Comparison of ENCODE assay signal across 15 cellular contexts in genomic region chr4:152515678-152516077, GRCh38. TPM values are rescaled to one million over a fixed set of nuclear protein-coding genes. Genes with fewer than 3 reads are reported as not detected.
DNase-seq lines count a peak whose midpoint lies in the region; ATAC-seq, FAIRE-seq and TF ChIP-seq lines count a peak whose summit lies in the region.
"Had no signal": no experiment of that assay in that cellular context is flagged by ENCODE, and none has a peak within 500 bp of the region (broad histone marks: within the 10 kb centered on the region; RNA-seq: fewer than 3 reads in every experiment).

No MANE protein-coding gene starts in this region.

- no peak for TF ChIP-seq RAD21 in IMR-90 (IDR thresholded peaks at IDR 0.05; ENCODE audit: low read length)

- H3K4me2 ChIP-seq in IMR-90 (ENCODE audit: low read depth, low read length), result peak overlapping the region; percentile 5; the same call in 1 of the 2 replicates

- no peak for TF ChIP-seq POLR2A in IMR-90 (IDR thresholded peaks at IDR 0.05; ENCODE audit: low read depth, low read length)

- no peak overlapping the region for H2BK15ac ChIP-seq in IMR-90 (ENCODE audit: low read depth, low read length)

- no peak overlapping the region for H4K5ac ChIP-seq in IMR-90 (ENCODE audit: low read depth, low read length)

- intact Hi-C loops in IMR-90 (cut with micrococcal nuclease), result no loop called here
- intact Hi-C loops in Right ventricle myocardium inferior (cut with DNase I), result no loop called here

- H2BK120ac ChIP-seq in IMR-90 (ENCODE audit: low read depth, low read length), result no peak overlapping the region

- H3K14ac ChIP-seq in IMR-90 (replicated peaks; ENCODE audit: low read depth, low read length), result no peak overlapping the region

- DNase-seq in AG10803 (ENCODE audit: low read depth), result peak; percentile 77
- DNase-seq in IMR-90, result peak; percentile 79
- DNase-seq in bronchial epithelial cell (ENCODE audit: low read depth), result peak; percentile 73
- no peak for DNase-seq in Right ventricle myocardium inferior (ENCODE audit: missing footprints)
- no peak for DNase-seq in LoVo (ENCODE audit: low spot score)
- DNase-seq in nucleus accumbens (lab: John Stamatoyannopoulos, UW), result no peak
- DNase-seq: amygdala; CD8-positive, alpha-beta T cell; naive thymus-derived CD4-positive, alpha-beta T cell; NCI-H1417; NCI-H748 treated with DMSO at 0.1 percent for 48 hours; right lobe of liver; substantia nigra had no signal

- no peak overlapping the region for H3K18ac ChIP-seq in IMR-90 (ENCODE audit: low read depth, low read length)

- peak overlapping the region; percentile 1; the same call in 1 of the 2 replicates for H3K27ac ChIP-seq in IMR-90 (ENCODE audit: insufficient read depth, low read length)
- H3K27ac ChIP-seq: right lobe of liver had no signal

- H2AK5ac ChIP-seq in IMR-90 (ENCODE audit: low read depth, low read length), result no peak overlapping the region

- H3K79me1 ChIP-seq in IMR-90 (ENCODE audit: low read depth in 1 of 2, low read length in 2 of 2), result peaks cover 26 to 42% of the 10 kb centered on the region in 2 experiments

- dilution Hi-C loops in IMR-90 (cut with HindIII; ENCODE audit: low sequenced_read_pairs, unreplicated experiment), result no loop called here

- H3K27me3 ChIP-seq in IMR-90 (ENCODE audit: control insufficient read depth, insufficient read depth, low read length), result no peaks in the 10 kb centered on the region
- H3K27me3 ChIP-seq in bronchial epithelial cell (ENCODE audit: control insufficient read depth, insufficient read depth, low read length), result no peaks in the 10 kb centered on the region
- H3K27me3 ChIP-seq: right lobe of liver had no signal

- ATAC-seq in IMR-90 (ENCODE audit: low read depth) (peak; percentile 76), Right ventricle myocardium inferior (no peak), HG03025 (IDR thresholded peaks at IDR 0.05; ENCODE audit: low FRiP score, unreplicated experiment) (no peak)
- ATAC-seq: CD8-positive, alpha-beta T cell; naive thymus-derived CD4-positive, alpha-beta T cell; right lobe of liver had no signal

- no peak overlapping the region for H2BK5ac ChIP-seq in IMR-90 (ENCODE audit: low read depth, low read length, poor library complexity, severe bottlenecking)

- FAIRE-seq in bronchial epithelial cell (lab: Jason Lieb, UNC), result no peak
- FAIRE-seq in islet of Langerhans (lab: Jason Lieb, UNC), result peak; percentile 45

- WGBS in IMR-90 (ENCODE audit: extremely low coverage in 2 of 2, insufficient read length in 1 of 2), 2 experiments, result no CpG with 5 or more reads among the region's 2 CpGs

- peak overlapping the region; percentile 0; the same call in 1 of the 2 replicates for H3K4ac ChIP-seq in IMR-90 (ENCODE audit: low read depth, low read length)

- H3K4me1 ChIP-seq in IMR-90 (ENCODE audit: control insufficient read depth, insufficient read depth, low read length), result peaks cover 7% of the 10 kb centered on the region
- H3K4me1 ChIP-seq: right lobe of liver had no signal

- H3K23ac ChIP-seq in IMR-90 (ENCODE audit: low read depth, low read length), result no peak overlapping the region

- peaks cover 15% of the 10 kb centered on the region; the same call in 1 of the 2 replicates for H4K20me1 ChIP-seq in IMR-90 (ENCODE audit: insufficient read depth, low read length)

- POLR2A ChIA-PET in IMR-90 (lab: Charles Lee; ENCODE audit: unreplicated experiment), result no interaction called here

- no TSS peak for BruUV-seq in IMR-90 (replicated peaks; lab: Mats Ljungman, UMichigan)

- no peak overlapping the region for H2BK20ac ChIP-seq in IMR-90 (ENCODE audit: low read depth, low read length)

- H3K56ac ChIP-seq in IMR-90 (ENCODE audit: extremely low read depth, insufficient read depth, low read length), result no peak overlapping the region

- no peak overlapping the region for H4K91ac ChIP-seq in IMR-90 (ENCODE audit: insufficient read depth, low read depth, low read length)

- no peak overlapping the region for H3K9ac ChIP-seq in IMR-90 (ENCODE audit: low read depth, low read length)

- peak overlapping the region in 1 of 2 experiments; percentile 12; a peak in 2 of 4 replicates for H4K8ac ChIP-seq in IMR-90 (ENCODE audit: low read depth in 2 of 2, low read length in 2 of 2)

- peak overlapping the region; percentile 89 for H2AK9ac ChIP-seq in IMR-90 (replicated peaks; ENCODE audit: low read depth, low read length, poor library complexity)

- H3K4me3 ChIP-seq in AG10803 (ENCODE audit: low read length), result no peak overlapping the region
- no peak overlapping the region for H3K4me3 ChIP-seq in IMR-90 (ENCODE audit: insufficient read depth, low read depth, low read length)
- no peak overlapping the region for H3K4me3 ChIP-seq in bronchial epithelial cell (ENCODE audit: low read depth, low read length)
- H3K4me3 ChIP-seq: right lobe of liver had no signal

- no peak for TF ChIP-seq CTCF in AG10803 (conservative IDR thresholded peaks at IDR 0.05; ENCODE audit: low read length)
- no peak for TF ChIP-seq CTCF in IMR-90 (conservative IDR thresholded peaks at IDR 0.05; ENCODE audit: low read depth, low read length)
- TF ChIP-seq CTCF in bronchial epithelial cell (IDR thresholded peaks at IDR 0.05; ENCODE audit: insufficient read depth, low read length, severe bottlenecking), result no peak

- H3K9me1 ChIP-seq in IMR-90 (ENCODE audit: insufficient read depth, low read length), result peaks cover 6% of the 10 kb centered on the region; the same call in 1 of the 2 replicates

- CTCF ChIA-PET in IMR-90 (lab: Yijun Ruan, JAX), result interaction anchor here (0.6 kb wide), 2 partner anchors 14 to 481 kb away, joined by 3 read pairs; no protein-coding TSS in a partner anchor

- in situ Hi-C loops in IMR-90 (cut with MboI; ENCODE audit: low sequenced_read_pairs), result no loop called here

- no peaks in the 10 kb centered on the region for H3K9me3 ChIP-seq in IMR-90 (ENCODE audit: control insufficient read depth, insufficient read depth, low read length)
- H3K9me3 ChIP-seq: right lobe of liver had no signal

- H3K36me3 ChIP-seq in IMR-90 (ENCODE audit: control insufficient read depth, insufficient read depth, low read length) (no peaks in the 10 kb centered on the region), bronchial epithelial cell (ENCODE audit: control insufficient read depth, insufficient read depth, low read length) (no peaks in the 10 kb centered on the region)
- H3K36me3 ChIP-seq: right lobe of liver had no signal

- no peak overlapping the region for H2AFZ ChIP-seq in IMR-90 (replicated peaks; ENCODE audit: low read length, poor library complexity)

TF ChIP-seq in IMR-90, 13 proteins besides CTCF, POLR2A, EP300 and RAD21:
- no peak for TF ChIP-seq RFX5 (IDR thresholded peaks at IDR 0.05; ENCODE audit: low read depth, low read length)
- TF ChIP-seq USF2 (IDR thresholded peaks at IDR 0.05; ENCODE audit: low read depth, low read length), result no peak
- TF ChIP-seq MAFK (IDR thresholded peaks at IDR 0.05; ENCODE audit: low read depth, low read length), result peak; percentile 31; the same call in 1 of the 2 replicates
- no peak for TF ChIP-seq MXI1 (IDR thresholded peaks at IDR 0.05; ENCODE audit: borderline replicate concordance, low read depth, low read length)
- TF ChIP-seq FOS (IDR thresholded peaks at IDR 0.05; ENCODE audit: low read depth, low read length), result no peak; the same call in 1 of the 2 replicates
- peak; percentile 39; the same call in 1 of the 2 replicates for TF ChIP-seq NFE2L2 (IDR thresholded peaks at IDR 0.05; ENCODE audit: low read depth, low read length)

RNA-seq across cellular contexts. Expression of gene FBXW7, which starts 20.2 kb away (rescaled TPM):
- total RNA-seq in IMR-90 (2012; rRNA removed), result 27.4 and 64.7 TPM in 2 replicates
- 7.1 and 7.2 TPM in 2 replicates for polyA plus RNA-seq in IMR-90 (2012; rRNA removed)
- polyA plus RNA-seq in IMR-90 (2012; cell fraction: cytosol; rRNA removed), result 0.65 and 0.87 TPM in 2 replicates
- 6.0 and 56.0 TPM in 2 replicates for polyA plus RNA-seq in IMR-90 (2012; cell fraction: nucleus; rRNA removed; ENCODE audit: low replicate concordance)
- total RNA-seq in bronchial epithelial cell, result 104 and 145 TPM in 2 replicates
- total RNA-seq in Right ventricle myocardium inferior, result 55.9 TPM

Comparison
In these comparisons a context has a peak if more than half of its experiments do, and no peak if none do; other contexts are left out.
1. DNase-seq: peak in AG10803 (single experiment), IMR-90 (single experiment) and bronchial epithelial cell (single experiment); none in Right ventricle myocardium inferior (single experiment), LoVo (single experiment) and nucleus accumbens (0 of 56).